In genomic region chr18:43049021-43049420, GRCh38 we compare ENCODE assay signal across 20 cellular contexts.
DNase-seq lines count a peak whose midpoint lies in the region; ATAC-seq and TF ChIP-seq lines count a peak whose summit lies in the region.
"Had no signal": no experiment of that assay in that cellular context is flagged by ENCODE, and none has a peak within 500 bp of the region (broad histone marks: within the 10 kb centered on the region; RNA-seq: fewer than 3 reads in every experiment).

No MANE protein-coding gene starts in this region.

- in situ Hi-C loops in GM23248 (cut with MboI) = no loop called here

- H3K4me3 Mint-ChIP-seq in CD14-positive monocyte = no peak overlapping the region
- H3K4me3 Mint-ChIP-seq: activated CD8-positive, alpha-beta T cell treated with anti-CD3 and anti-CD28 coated beads for 36 hours; activated naive CD8-positive, alpha-beta T cell treated with anti-CD3 and anti-CD28 coated beads, Interleukin-2, amount 50 U/mL, for 24 hours; immature natural killer cell; neural crest cell had no signal

- H2AFZ ChIP-seq in GM23248 = no peak overlapping the region

- no peak overlapping the region for H3K27ac ChIP-seq in GM23248
- H3K27ac ChIP-seq in SJCRH30 = no peak overlapping the region
- no peak overlapping the region for H3K27ac ChIP-seq in ascending aorta
- H3K27ac ChIP-seq: BLaER1 treated with 17β-estradiol and CSF1 and Interleukin-3, amounts not matched to agents 10 nM and 100 nM; Peyer's patch; thoracic aorta had no signal

- H3K27me3 Mint-ChIP-seq in CD14-positive monocyte (ENCODE audit: low read depth in 3 of 3) = peaks cover 0 to 1% (median 0%) of the 10 kb centered on the region in 3 donors
- H3K27me3 Mint-ChIP-seq: activated CD8-positive, alpha-beta T cell treated with anti-CD3 and anti-CD28 coated beads for 36 hours; activated naive CD8-positive, alpha-beta T cell treated with anti-CD3 and anti-CD28 coated beads, Interleukin-2, amount 50 U/mL, for 24 hours had no signal

- no peaks in the 10 kb centered on the region for H3K79me2 ChIP-seq in GM23248 (ENCODE audit: insufficient read depth)

- H3K27me3 ChIP-seq in GM23248 (replicated peaks; ENCODE audit: insufficient read depth) = no peaks in the 10 kb centered on the region
- H3K27me3 ChIP-seq in SJCRH30 = no peaks in the 10 kb centered on the region
- no peaks in the 10 kb centered on the region for H3K27me3 ChIP-seq in ascending aorta
- H3K27me3 ChIP-seq: BLaER1 treated with 17β-estradiol and CSF1 and Interleukin-3, amounts not matched to agents 10 nM and 100 nM; Peyer's patch had no signal

- H3K4me1 Mint-ChIP-seq in CD14-positive monocyte = no peaks in the 10 kb centered on the region
- H3K4me1 Mint-ChIP-seq: activated naive CD8-positive, alpha-beta T cell treated with anti-CD3 and anti-CD28 coated beads, Interleukin-2, amount 50 U/mL, for 24 hours; immature natural killer cell; neural crest cell had no signal

- H3K9ac ChIP-seq in GM23248 = no peak overlapping the region
- H3K9ac ChIP-seq: BLaER1 treated with 17β-estradiol and CSF1 and Interleukin-3, amounts not matched to agents 10 nM and 100 nM had no signal

- H3K4me2 ChIP-seq in GM23248 (ENCODE audit: unreplicated experiment) = no peak overlapping the region
- H3K4me2 ChIP-seq: BLaER1 treated with 17β-estradiol and CSF1 and Interleukin-3, amounts not matched to agents 10 nM and 100 nM had no signal

- no peak for TF ChIP-seq CTCF in CD14-positive monocyte (IDR thresholded peaks at IDR 0.05)
- no peak for TF ChIP-seq CTCF in ascending aorta (IDR thresholded peaks at IDR 0.05)

- H3K36me3 ChIP-seq in GM23248 (ENCODE audit: low read depth) (no peaks in the 10 kb centered on the region), SJCRH30 (no peaks in the 10 kb centered on the region), ascending aorta (no peaks in the 10 kb centered on the region)
- H3K36me3 ChIP-seq: BLaER1 treated with 17β-estradiol and CSF1 and Interleukin-3, amounts not matched to agents 10 nM and 100 nM; Peyer's patch; thoracic aorta had no signal

- ATAC-seq in sciatic nerve = peak; percentile 86
- ATAC-seq: activated CD8-positive, alpha-beta T cell treated with anti-CD3 and anti-CD28 coated beads for 36 hours; activated naive CD8-positive, alpha-beta T cell treated with anti-CD3 and anti-CD28 coated beads, Interleukin-2, amount 50 U/mL, for 24 hours had no signal

- H3K4me1 ChIP-seq in GM23248 (ENCODE audit: insufficient read depth) (no peaks in the 10 kb centered on the region), SJCRH30 (no peaks in the 10 kb centered on the region), ascending aorta (no peaks in the 10 kb centered on the region)
- H3K4me1 ChIP-seq: BLaER1 treated with 17β-estradiol and CSF1 and Interleukin-3, amounts not matched to agents 10 nM and 100 nM; Peyer's patch had no signal

- no peaks in the 10 kb centered on the region for H4K20me1 ChIP-seq in GM23248 (ENCODE audit: insufficient read depth)
- H4K20me1 ChIP-seq: BLaER1 treated with 17β-estradiol and CSF1 and Interleukin-3, amounts not matched to agents 10 nM and 100 nM had no signal

- no peaks in the 10 kb centered on the region for H3K9me2 ChIP-seq in GM23248 (ENCODE audit: insufficient read depth)

- peak; percentile 40 for DNase-seq in GM23248
- peak; percentile 21 for DNase-seq in amniotic epithelial cell (ENCODE audit: low read depth)
- peak; percentile 46 for DNase-seq in globus pallidus (ENCODE audit: low spot score)
- no peak for DNase-seq in sciatic nerve (ENCODE audit: low spot score)
- no peak for DNase-seq in CD14-positive monocyte (ENCODE audit: low spot score)
- DNase-seq in SJCRH30 = no peak
- no peak for DNase-seq in ascending aorta (ENCODE audit: low spot score in 2 of 2)
- DNase-seq: activated CD8-positive, alpha-beta T cell treated with anti-CD3 and anti-CD28 coated beads for 36 hours; activated naive CD8-positive, alpha-beta T cell treated with anti-CD3 and anti-CD28 coated beads, Interleukin-2, amount 50 U/mL, for 24 hours; activated T-cell treated with anti-CD3 and anti-CD28 coated beads, Interleukin-2, amount 50 U/mL, for 48 hours; DMS53; head of caudate nucleus; immature natural killer cell; NCI-H1092 treated with DMSO at 0.1 percent for 48 hours; NCI-H2107; Peyer's patch; stimulated activated CD4-positive, alpha-beta T cell treated with anti-CD3 and anti-CD28 coated beads, Interleukin-4, amount 100 ng/mL, for 4 hours had no signal

- H3K27ac Mint-ChIP-seq in CD14-positive monocyte = no peak overlapping the region
- H3K27ac Mint-ChIP-seq: activated CD8-positive, alpha-beta T cell treated with anti-CD3 and anti-CD28 coated beads for 36 hours; activated naive CD8-positive, alpha-beta T cell treated with anti-CD3 and anti-CD28 coated beads, Interleukin-2, amount 50 U/mL, for 24 hours; immature natural killer cell had no signal

- H3K9me3 Mint-ChIP-seq in CD14-positive monocyte = no peaks in the 10 kb centered on the region
- H3K9me3 Mint-ChIP-seq: neural crest cell had no signal

- H3K4me3 ChIP-seq in GM23248 (no peak overlapping the region), SJCRH30 (no peak overlapping the region), ascending aorta (no peak overlapping the region)
- H3K4me3 ChIP-seq: BLaER1 treated with 17β-estradiol and CSF1 and Interleukin-3, amounts not matched to agents 10 nM and 100 nM; Peyer's patch; thoracic aorta had no signal

- H3K9me3 ChIP-seq in GM23248 (ENCODE audit: low read depth) (no peaks in the 10 kb centered on the region), SJCRH30 (replicated peaks) (no peaks in the 10 kb centered on the region), ascending aorta (no peaks in the 10 kb centered on the region)
- H3K9me3 ChIP-seq: BLaER1 treated with 17β-estradiol and CSF1 and Interleukin-3, amounts not matched to agents 10 nM and 100 nM; Peyer's patch; thoracic aorta had no signal

- no peaks in the 10 kb centered on the region for H3K36me3 Mint-ChIP-seq in CD14-positive monocyte
- H3K36me3 Mint-ChIP-seq: immature natural killer cell had no signal

- no peaks in the 10 kb centered on the region for H3F3A ChIP-seq in GM23248 (ENCODE audit: insufficient read depth)

- WGBS in GM23248 (ENCODE audit: low coverage in 1 of 2, low lambda C conversion rate in 2 of 2, missing lambda C conversion rate in 2 of 2), 2 experiments = 0 to 4% methylated on average over 3 of the region's 3 CpGs

- intact Hi-C loops in sciatic nerve (cut with DNase I) = no loop called here
- intact Hi-C loops in CD14-positive monocyte (cut with micrococcal nuclease) = no loop called here
- intact Hi-C loops in ascending aorta (cut with DNase I) = no loop called here

Comparison
In these comparisons a context has a peak if more than half of its experiments do, and no peak if none do; other contexts are left out.
1. DNase-seq: peak in GM23248 (single experiment), amniotic epithelial cell (single experiment) and globus pallidus (single experiment); none in sciatic nerve (single experiment), CD14-positive monocyte (single experiment), SJCRH30 (0 of 2) and ascending aorta (0 of 2).